In the genomic region with DNA sequence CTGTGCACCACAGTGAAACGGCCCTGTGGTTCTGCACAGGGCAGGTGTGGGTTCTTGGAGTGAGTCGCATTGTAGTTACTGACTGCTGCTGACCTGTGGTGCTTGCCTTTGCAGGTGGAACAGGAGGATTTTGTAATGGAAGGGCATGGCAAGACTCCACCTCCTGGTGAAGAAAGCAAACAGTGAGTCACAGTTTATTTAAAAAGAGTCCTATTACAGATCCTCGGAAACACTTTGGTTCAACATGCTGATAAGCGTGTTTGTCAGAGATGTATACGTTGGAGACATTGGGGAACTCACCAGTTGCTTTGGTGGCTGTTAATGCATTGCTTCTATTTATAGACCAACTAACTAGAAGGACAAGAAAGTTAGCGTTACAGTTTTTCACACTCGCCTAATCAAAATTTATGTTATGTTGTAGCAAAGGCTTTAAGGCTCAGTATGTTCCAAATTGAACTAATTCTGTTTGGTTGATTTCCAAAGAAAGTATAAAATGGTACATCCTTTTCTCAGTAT, we compare ENCODE assay signal across 9 cellular contexts. TPM values are rescaled to one million over a fixed set of nuclear protein-coding genes. Genes with fewer than 3 reads are reported as not detected.
DNase-seq lines count a peak whose midpoint lies in the region; ATAC-seq, FAIRE-seq and TF ChIP-seq lines count a peak whose summit lies in the region.
"Had no signal": no experiment of that assay in that cellular context is flagged by ENCODE, and none has a peak within 500 bp of the region (broad histone marks: within the 10 kb centered on the region; RNA-seq: fewer than 3 reads in every experiment).

No MANE protein-coding gene starts in this region.

- H3K27me3 ChIP-seq in K562 (ENCODE audit: control insufficient read depth in 2 of 2, insufficient read depth in 2 of 2, low read length in 2 of 2) (no peaks in the 10 kb centered on the region), lung (ENCODE audit: control insufficient read depth, insufficient read depth) (no peaks in the 10 kb centered on the region)

- H3K27me3 Mint-ChIP-seq in activated naive CD4-positive, alpha-beta T cell treated with anti-CD3 and anti-CD28 coated beads for 36 hours (ENCODE audit: low read depth) = no peaks in the 10 kb centered on the region

- peak overlapping the region; percentile 40; the same call in 1 of the 2 replicates for H3K4me2 ChIP-seq in K562 (ENCODE audit: insufficient read depth, low read length)

- TF ChIP-seq EP300 in K562 (IDR thresholded peaks at IDR 0.05; ENCODE audit: low read length) = peak; percentile 80; the same call in 1 of the 2 replicates

- peaks cover 8 to 15% of the 10 kb centered on the region in 2 experiments for H3K4me1 ChIP-seq in K562 (replicated peaks in 1 of 2; ENCODE audit: control insufficient read depth in 2 of 2, insufficient read depth in 2 of 2, low read length in 2 of 2)
- peaks cover 0 to 2% of the 10 kb centered on the region in 2 donors for H3K4me1 ChIP-seq in lung (ENCODE audit: control insufficient read depth in 2 of 2, insufficient read depth in 2 of 2, low read length in 2 of 2)

- H3K27ac ChIP-seq in K562 (ENCODE audit: extremely low read depth, low read depth, low read length) = peak overlapping the region; percentile 77
- H3K27ac ChIP-seq in lung (ENCODE audit: low read depth in 1 of 2, low read length in 1 of 2) = peak overlapping the region; percentile 33 to 70

- H3K4me3 Mint-ChIP-seq in activated naive CD4-positive, alpha-beta T cell treated with anti-CD3 and anti-CD28 coated beads for 36 hours = no peak overlapping the region

- H3K9me3 ChIP-seq in K562 (replicated peaks; ENCODE audit: control insufficient read depth, insufficient read depth, low read depth, low read length) (no peaks in the 10 kb centered on the region), lung (ENCODE audit: control insufficient read depth in 2 of 2, insufficient read depth in 1 of 2, low read length in 1 of 2) (no peaks in the 10 kb centered on the region)

- DNase-seq in activated naive CD4-positive, alpha-beta T cell treated with anti-CD3 and anti-CD28 coated beads for 36 hours = peak; percentile 20
- DNase-seq in activated naive CD4-positive, alpha-beta T cell treated with anti-CD3 and anti-CD28 coated beads, Interleukin-2, amount 50 U/mL, for 16 hours = no peak
- DNase-seq in NCI-H460 (ENCODE audit: extremely low read depth, low read depth) = peak; percentile 41
- peak; percentile 35 to 83 (median 54) for DNase-seq in K562 (ENCODE audit: extremely low read depth in 1 of 4, low spot score in 3 of 4)
- peak; percentile 55 for DNase-seq in lung (ENCODE audit: low spot score)
- no peak for DNase-seq in UCSD-AML1 (lab: John Stamatoyannopoulos, UW; ENCODE audit: unreplicated experiment)
- no peak for DNase-seq in effector CD8-positive, alpha-beta T cell (lab: John Stamatoyannopoulos, UW)
- no peak for DNase-seq in GM20000 (ENCODE audit: low spot score)

- no peaks in the 10 kb centered on the region for H3K9me3 Mint-ChIP-seq in activated naive CD4-positive, alpha-beta T cell treated with anti-CD3 and anti-CD28 coated beads for 36 hours

- POLR2A ChIA-PET in K562 (lab: Yijun Ruan, JAX) = no interaction called here

- TF ChIP-seq CTCF in K562 (IDR thresholded peaks at IDR 0.05 in 2 of 3, conservative IDR thresholded peaks at IDR 0.05 in 1 of 3; ENCODE audit: insufficient read depth in 2 of 3, low read depth in 1 of 3, low read length in 3 of 3) (peak; percentile 17 to 50 (median 31); a peak in 2 of 6 replicates), lung (IDR thresholded peaks at IDR 0.05; ENCODE audit: control extremely low read depth, extremely low read depth) (no peak), GM20000 (IDR thresholded peaks at IDR 0.05; ENCODE audit: extremely low read depth, missing control alignments) (no peak)

- peak; percentile 30 to 62; a peak in 3 of 4 replicates for TF ChIP-seq RAD21 in K562 (CRISPR knock-in tag; conservative IDR thresholded peaks at IDR 0.05 in 1 of 2, IDR thresholded peaks at IDR 0.05 in 1 of 2)

- intact Hi-C loops in activated naive CD4-positive, alpha-beta T cell treated with anti-CD3 and anti-CD28 coated beads for 36 hours (cut with micrococcal nuclease) = no loop called here
- intact Hi-C loops in K562 (cut with micrococcal nuclease) = no loop called here

- CTCF ChIA-PET in activated naive CD4-positive, alpha-beta T cell treated with anti-CD3 and anti-CD28 coated beads for 36 hours (lab: Charles Lee) = no interaction called here
- CTCF ChIA-PET in K562 (lab: Yijun Ruan, JAX; ENCODE audit: low intra/inter-chr PET ratio) = no interaction called here

- in situ Hi-C loops in K562 (cut with MboI) = no loop called here

- no peaks in the 10 kb centered on the region for H3K36me3 ChIP-seq in K562 (ENCODE audit: control insufficient read depth, insufficient read depth, low read length)
- H3K36me3 ChIP-seq in lung (ENCODE audit: control insufficient read depth in 2 of 2, insufficient read depth in 2 of 2, low read length in 2 of 2) = peaks cover 2 to 6% of the 10 kb centered on the region in 2 donors

- FAIRE-seq in K562 (lab: Jason Lieb, UNC) = peak; percentile 98
- FAIRE-seq: G401.6 had no signal

- H3K9me1 ChIP-seq in K562 (ENCODE audit: control insufficient read depth, insufficient read depth, low read length) = no peaks in the 10 kb centered on the region

- BruUV-seq in K562 (replicated peaks; lab: Mats Ljungman, UMichigan) = TSS peak; percentile 80

- ATAC-seq in K562 = peak; percentile 98
- ATAC-seq in lung (ENCODE audit: insufficient read depth, low FRiP score) = peak; percentile 77

- peak overlapping the region; percentile 74 for H2AFZ ChIP-seq in K562 (ENCODE audit: low read depth, low read length)

- H3K4me3 ChIP-seq in K562 = no peak overlapping the region
- no peak overlapping the region for H3K4me3 ChIP-seq in lung

- no peak for TF ChIP-seq POLR2A in K562 (conservative IDR thresholded peaks at IDR 0.05)

- no peaks in the 10 kb centered on the region for H4K20me1 ChIP-seq in K562 (replicated peaks; ENCODE audit: control insufficient read depth, insufficient read depth, low read length)

- peaks cover under 1% of the 10 kb centered on the region for H3K36me3 Mint-ChIP-seq in activated naive CD4-positive, alpha-beta T cell treated with anti-CD3 and anti-CD28 coated beads for 36 hours (ENCODE audit: low read depth)

- peak overlapping the region in 1 of 2 experiments; percentile 66; a peak in 2 of 4 replicates for H3K9ac ChIP-seq in K562 (ENCODE audit: insufficient read depth in 1 of 2, low read depth in 2 of 2, low read length in 2 of 2)

- no peaks in the 10 kb centered on the region for H3K79me2 ChIP-seq in K562 (ENCODE audit: control insufficient read depth, insufficient read depth, low read length)

- peaks cover 11% of the 10 kb centered on the region for H3K4me1 Mint-ChIP-seq in activated naive CD4-positive, alpha-beta T cell treated with anti-CD3 and anti-CD28 coated beads for 36 hours (ENCODE audit: low read depth)

- peak overlapping the region; percentile 5 for H3K27ac Mint-ChIP-seq in activated naive CD4-positive, alpha-beta T cell treated with anti-CD3 and anti-CD28 coated beads for 36 hours

- WGBS in K562 (ENCODE audit: insufficient coverage, low coverage, missing lambda C conversion rate) = 0% methylated on average over 7 of the region's 7 CpGs
- 48 to 56% methylated on average over 7 of the region's 7 CpGs for WGBS in lung, 2 donors

TF ChIP-seq in K562, 482 proteins besides CTCF, POLR2A, EP300 and RAD21 (continues in another document):
- TF ChIP-seq, protein P1, sequence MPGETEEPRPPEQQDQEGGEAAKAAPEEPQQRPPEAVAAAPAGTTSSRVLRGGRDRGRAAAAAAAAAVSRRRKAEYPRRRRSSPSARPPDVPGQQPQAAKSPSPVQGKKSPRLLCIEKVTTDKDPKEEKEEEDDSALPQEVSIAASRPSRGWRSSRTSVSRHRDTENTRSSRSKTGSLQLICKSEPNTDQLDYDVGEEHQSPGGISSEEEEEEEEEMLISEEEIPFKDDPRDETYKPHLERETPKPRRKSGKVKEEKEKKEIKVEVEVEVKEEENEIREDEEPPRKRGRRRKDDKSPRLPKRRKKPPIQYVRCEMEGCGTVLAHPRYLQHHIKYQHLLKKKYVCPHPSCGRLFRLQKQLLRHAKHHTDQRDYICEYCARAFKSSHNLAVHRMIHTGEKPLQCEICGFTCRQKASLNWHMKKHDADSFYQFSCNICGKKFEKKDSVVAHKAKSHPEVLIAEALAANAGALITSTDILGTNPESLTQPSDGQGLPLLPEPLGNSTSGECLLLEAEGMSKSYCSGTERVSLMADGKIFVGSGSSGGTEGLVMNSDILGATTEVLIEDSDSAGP (CRISPR knock-in tag; IDR thresholded peaks at IDR 0.05) = no peak

RNA-seq across cellular contexts. Expression of a gene that starts 21.7 kb away (rescaled TPM):
- 10 to 100 TPM; 37.9 TPM for total RNA-seq in activated naive CD4-positive, alpha-beta T cell treated with anti-CD3 and anti-CD28 coated beads for 36 hours
- total RNA-seq in NCI-H460 (2014; rRNA removed; shearing (Covaris generic)) = 8.8 and 10.5 TPM in 2 replicates
- polyA plus RNA-seq in NCI-H460 (2014; cell fraction: nucleus; rRNA removed) = 1.2 and 2.0 TPM in 2 replicates
- 39.3 and 85.7 TPM in 2 replicates for total RNA-seq in K562 (2011; cell fraction: chromatin; rRNA removed; ENCODE audit: low replicate concordance)
- total RNA-seq in K562 (2011; cell fraction: nucleolus; rRNA removed) = 26.1 and 28.3 TPM in 2 replicates
- total RNA-seq in K562 (2011; cell fraction: nucleoplasm; rRNA removed) = 39.1 and 62.4 TPM in 2 replicates
- total RNA-seq in K562 (2014; rRNA removed) (7.4 and 11.0 TPM in 2 replicates), K562 (2014; rRNA removed; fragmentation: Illumina TruSeq; extraction: Trizol) (10.8 and 13.7 TPM in 2 replicates), K562 (2015; rRNA removed; fragmentation: Illumina TruSeq; extraction: Trizol) (10.3 and 11.5 TPM in 2 replicates), K562 (2021) (17.6 and 18.8 TPM in 2 replicates), lung (10 to 100 TPM; 41.5 to 70.4 TPM)
- polyA plus RNA-seq in K562 (2011; rRNA removed) (5.8 and 7.4 TPM in 2 replicates), K562 (2014; fragmentation: Illumina TruSeq; extraction: Trizol) (5.3 and 5.8 TPM in 2 replicates), K562 (2014; fragmentation: Nextera tagmentation; extraction: Ambion mirVana) (10 to 100 TPM in 1 of 2 experiments, under 1 TPM in 1; 0.96 to 14.7 TPM), K562 (2014; rRNA removed) (6.9 and 7.3 TPM in 2 replicates), lung (10 to 100 TPM in 1 of 2 donors, 1 to 10 TPM in 1; 6.2 to 11.5 TPM)
- 6.8 and 7.2 TPM in 2 replicates for polyA plus RNA-seq in K562 (2011; cell fraction: cytosol; rRNA removed)
- polyA plus RNA-seq in K562 (2011; cell fraction: nucleus; rRNA removed) = 10.6 and 12.9 TPM in 2 replicates
- 3.8 and 6.0 TPM in 2 replicates for polyA plus RNA-seq in K562 (2012)
- 20.1 and 24.7 TPM in 2 replicates for polyA minus RNA-seq in K562 (2011; rRNA and poly(A)+ RNA removed)
- polyA minus RNA-seq in K562 (2011; cell fraction: cytosol; rRNA and poly(A)+ RNA removed) = 9.8 and 11.2 TPM in 2 replicates
- polyA minus RNA-seq in K562 (2011; cell fraction: nucleus; rRNA and poly(A)+ RNA removed) = 13.3 and 30.9 TPM in 2 replicates

Comparison
In these comparisons a context has a peak if more than half of its experiments do, and no peak if none do; other contexts are left out.
1. DNase-seq: peak in activated naive CD4-positive, alpha-beta T cell treated with anti-CD3 and anti-CD28 coated beads for 36 hours (single experiment), NCI-H460 (single experiment), K562 (4 of 4) and lung (single experiment); none in activated naive CD4-positive, alpha-beta T cell treated with anti-CD3 and anti-CD28 coated beads, Interleukin-2, amount 50 U/mL, for 16 hours (single experiment), UCSD-AML1 (single experiment), effector CD8-positive, alpha-beta T cell (single experiment) and GM20000 (single experiment).
2. CTCF ChIP-seq: peak in K562 (3 of 3); none in lung (single experiment) and GM20000 (single experiment).